ENCODE assay signal across 23 cellular contexts in genomic region chr2:18552351-18553077, GRCh38. TPM values are rescaled to one million over a fixed set of nuclear protein-coding genes. Genes with fewer than 3 reads are reported as not detected.
A peak's percentile ranks its signal among the peaks of the same experiment; 100 is the strongest.
DNase-seq lines count a peak whose midpoint lies in the region; ATAC-seq and TF ChIP-seq lines count a peak whose summit lies in the region.
"Had no signal": no experiment of that assay in that cellular context is flagged by ENCODE, and none has a peak within 500 bp of the region (broad histone marks: within the 10 kb centered on the region; RNA-seq: fewer than 3 reads in every experiment).

No MANE protein-coding gene starts in this region.

- H3K4ac ChIP-seq in mesendoderm (ENCODE audit: low read depth, low read length) = no peak overlapping the region

- peak; percentile 71 for ATAC-seq in activated CD8-positive, alpha-beta T cell treated with anti-CD3 and anti-CD28 coated beads for 36 hours
- no peak for ATAC-seq in activated CD8-positive, alpha-beta T cell treated with anti-CD3 and anti-CD28 coated beads, Interleukin-2, amount 10 ng/mL, durations not matched to agents 7 days and 5 days
- ATAC-seq: esophagus mucosa, mucosa of descending colon had no signal

- no peak overlapping the region for H3K4me3 Mint-ChIP-seq in activated CD8-positive, alpha-beta T cell treated with anti-CD3 and anti-CD28 coated beads for 36 hours
- H3K4me3 Mint-ChIP-seq in activated CD8-positive, alpha-beta T cell treated with anti-CD3 and anti-CD28 coated beads, Interleukin-2, amount 10 ng/mL, durations not matched to agents 7 days and 5 days = no peak overlapping the region
- no peak overlapping the region for H3K4me3 Mint-ChIP-seq in mesothelial cell of epicardium
- H3K4me3 Mint-ChIP-seq: CD8-positive, alpha-beta memory T cell; IgD-negative memory B cell; T-helper 2 cell treated with Interferon-gamma antibody and Interleukin-4, amounts not matched to agents 5 μg/mL and 100 μg/mL, for 36 hours had no signal

- CTCF ChIA-PET in activated CD8-positive, alpha-beta T cell treated with anti-CD3 and anti-CD28 coated beads for 36 hours (lab: Charles Lee) = interaction anchor here (0.9 kb wide), 1 partner anchor 15 kb away, joined by 3 read pairs; no protein-coding TSS in a partner anchor
- CTCF ChIA-PET in activated CD8-positive, alpha-beta T cell treated with anti-CD3 and anti-CD28 coated beads, Interleukin-2, amount 10 ng/mL, durations not matched to agents 7 days and 5 days (lab: Charles Lee) = interaction anchor here (0.9 to 1.5 kb wide), 2 partner anchors 32 to 808 kb away, joined by 3 to 4 read pairs; no protein-coding TSS in a partner anchor

- peaks cover 41% of the 10 kb centered on the region for H3K36me3 Mint-ChIP-seq in activated CD8-positive, alpha-beta T cell treated with anti-CD3 and anti-CD28 coated beads for 36 hours (ENCODE audit: low read depth)
- H3K36me3 Mint-ChIP-seq in activated CD8-positive, alpha-beta T cell treated with anti-CD3 and anti-CD28 coated beads, Interleukin-2, amount 10 ng/mL, durations not matched to agents 7 days and 5 days (ENCODE audit: low read depth) = peaks cover 32% of the 10 kb centered on the region
- H3K36me3 Mint-ChIP-seq in mesothelial cell of epicardium = peaks cover 21% of the 10 kb centered on the region

- no CpG with 5 or more reads among the region's 3 CpGs for WGBS in mesendoderm (ENCODE audit: extremely low coverage, insufficient coverage, low lambda C conversion rate)

- H4K8ac ChIP-seq in mesendoderm (ENCODE audit: low read depth, low read length) = no peak overlapping the region

- H3K56ac ChIP-seq in mesendoderm (ENCODE audit: low read length) = no peak overlapping the region

- no peak overlapping the region for H3K9ac ChIP-seq in mesendoderm (ENCODE audit: low read length)

- no peak overlapping the region for H2BK120ac ChIP-seq in mesendoderm (ENCODE audit: low read depth, low read length)

- H3K27me3 ChIP-seq in mesendoderm (ENCODE audit: insufficient read depth, low read length, poor library complexity) = no peaks in the 10 kb centered on the region
- H3K27me3 ChIP-seq: dorsolateral prefrontal cortex, heart left ventricle, suprapubic skin had no signal

- peak overlapping the region; percentile 77 for H3K27ac Mint-ChIP-seq in activated CD8-positive, alpha-beta T cell treated with anti-CD3 and anti-CD28 coated beads for 36 hours
- H3K27ac Mint-ChIP-seq in activated CD8-positive, alpha-beta T cell treated with anti-CD3 and anti-CD28 coated beads, Interleukin-2, amount 10 ng/mL, durations not matched to agents 7 days and 5 days = no peak overlapping the region
- H3K27ac Mint-ChIP-seq in mesothelial cell of epicardium = peak overlapping the region; percentile 75
- H3K27ac Mint-ChIP-seq: IgD-negative memory B cell; T-helper 2 cell treated with Interferon-gamma antibody and Interleukin-4, amounts not matched to agents 5 μg/mL and 100 μg/mL, for 36 hours had no signal

- DNase-seq in activated CD8-positive, alpha-beta T cell treated with anti-CD3 and anti-CD28 coated beads for 36 hours = peak; percentile 12
- no peak for DNase-seq in activated CD8-positive, alpha-beta T cell treated with anti-CD3 and anti-CD28 coated beads, Interleukin-2, amount 10 ng/mL, durations not matched to agents 7 days and 5 days
- DNase-seq in OCI-M1 (lab: John Stamatoyannopoulos, UW) (peak; percentile 31), choroid plexus epithelial cell (ENCODE audit: low read depth) (peak; percentile 60), mesothelial cell of epicardium (ENCODE audit: low spot score in 2 of 2, unreplicated experiment in 2 of 2) (no peak), NOMO-1 treated with DMSO at 0.1 percent for 48 hours (lab: John Stamatoyannopoulos, UW; ENCODE audit: unreplicated experiment) (no peak), mesendoderm (no peak), head of caudate nucleus (no peak)
- DNase-seq: activated T-cell treated with anti-CD3 and anti-CD28 coated beads, Interleukin-2, amount 50 U/mL, for 1 hour; amygdala; CD8-positive, alpha-beta memory T cell; dorsolateral prefrontal cortex; heart left ventricle; mucosa of descending colon; NCI-H226; SHP77 treated with DMSO at 0.1 percent for 48 hours had no signal

- H4K5ac ChIP-seq in mesendoderm (ENCODE audit: low read length) = no peak overlapping the region

- H2BK15ac ChIP-seq in mesendoderm (replicated peaks; ENCODE audit: low read depth) = no peak overlapping the region

- H3K4me1 Mint-ChIP-seq in activated CD8-positive, alpha-beta T cell treated with anti-CD3 and anti-CD28 coated beads for 36 hours (ENCODE audit: low read depth) = peaks cover 68% of the 10 kb centered on the region
- H3K4me1 Mint-ChIP-seq in activated CD8-positive, alpha-beta T cell treated with anti-CD3 and anti-CD28 coated beads, Interleukin-2, amount 10 ng/mL, durations not matched to agents 7 days and 5 days (ENCODE audit: low read depth) = peaks cover 4% of the 10 kb centered on the region
- H3K4me1 Mint-ChIP-seq in mesothelial cell of epicardium = peaks cover 38% of the 10 kb centered on the region

- H3K18ac ChIP-seq in mesendoderm (ENCODE audit: low read length) = no peak overlapping the region

- H3K79me2 ChIP-seq in mesendoderm (ENCODE audit: control insufficient read depth, insufficient read depth, low read length) = no peaks in the 10 kb centered on the region

- no peak for TF ChIP-seq CTCF in activated CD8-positive, alpha-beta T cell treated with anti-CD3 and anti-CD28 coated beads for 36 hours (IDR thresholded peaks at IDR 0.05)
- TF ChIP-seq CTCF in choroid plexus epithelial cell (conservative IDR thresholded peaks at IDR 0.05; ENCODE audit: low read depth, low read length) (no peak), mesothelial cell of epicardium (IDR thresholded peaks at IDR 0.05; ENCODE audit: unreplicated experiment) (no peak)

- no peak overlapping the region for H3K4me3 ChIP-seq in choroid plexus epithelial cell (ENCODE audit: low read depth, low read length)
- no peak overlapping the region for H3K4me3 ChIP-seq in mesendoderm (ENCODE audit: low read length)
- H3K4me3 ChIP-seq: dorsolateral prefrontal cortex, heart left ventricle, mucosa of descending colon, suprapubic skin had no signal

- H3K27ac ChIP-seq in mesendoderm (ENCODE audit: low read depth, low read length) = no peak overlapping the region
- H3K27ac ChIP-seq: dorsolateral prefrontal cortex, suprapubic skin had no signal

- H3K23ac ChIP-seq in mesendoderm (ENCODE audit: low read length) = no peak overlapping the region

- POLR2A ChIA-PET in activated CD8-positive, alpha-beta T cell treated with anti-CD3 and anti-CD28 coated beads for 36 hours (lab: Charles Lee) = interaction anchor here (0.6 kb wide), 1 partner anchor 242 kb away, joined by 5 read pairs; no protein-coding TSS in a partner anchor
- POLR2A ChIA-PET in activated CD8-positive, alpha-beta T cell treated with anti-CD3 and anti-CD28 coated beads, Interleukin-2, amount 10 ng/mL, durations not matched to agents 7 days and 5 days (lab: Charles Lee) = interaction anchor here (1.7 kb wide), 1 partner anchor 8 kb away, joined by 8 read pairs; the partner anchor contains the start of gene RDH14

- no peaks in the 10 kb centered on the region for H3K27me3 Mint-ChIP-seq in activated CD8-positive, alpha-beta T cell treated with anti-CD3 and anti-CD28 coated beads for 36 hours
- H3K27me3 Mint-ChIP-seq in activated CD8-positive, alpha-beta T cell treated with anti-CD3 and anti-CD28 coated beads, Interleukin-2, amount 10 ng/mL, durations not matched to agents 7 days and 5 days (ENCODE audit: low read depth) = no peaks in the 10 kb centered on the region
- no peaks in the 10 kb centered on the region for H3K27me3 Mint-ChIP-seq in mesothelial cell of epicardium (ENCODE audit: low read depth)
- H3K27me3 Mint-ChIP-seq: CD8-positive, alpha-beta memory T cell; IgD-negative memory B cell had no signal

- H3K4me1 ChIP-seq in mesendoderm (ENCODE audit: control insufficient read depth, low read depth, low read length) = no peaks in the 10 kb centered on the region

- H2AK5ac ChIP-seq in mesendoderm (ENCODE audit: low read length) = no peak overlapping the region

- H2BK5ac ChIP-seq in mesendoderm (ENCODE audit: low read length) = no peak overlapping the region

- intact Hi-C loops in activated CD8-positive, alpha-beta T cell treated with anti-CD3 and anti-CD28 coated beads for 36 hours (cut with micrococcal nuclease) = loop anchor here (10.0 kb wide), 1 partner anchor 802 kb away; the partner anchor contains the start of gene OSR1
- intact Hi-C loops in head of caudate nucleus (cut with DNase I) = no loop called here

- H3K4me2 ChIP-seq in mesendoderm (ENCODE audit: low read length) = no peak overlapping the region

- no peaks in the 10 kb centered on the region for H3K9me3 Mint-ChIP-seq in activated CD8-positive, alpha-beta T cell treated with anti-CD3 and anti-CD28 coated beads for 36 hours
- no peaks in the 10 kb centered on the region for H3K9me3 Mint-ChIP-seq in activated CD8-positive, alpha-beta T cell treated with anti-CD3 and anti-CD28 coated beads, Interleukin-2, amount 10 ng/mL, durations not matched to agents 7 days and 5 days (ENCODE audit: insufficient read depth)
- no peaks in the 10 kb centered on the region for H3K9me3 Mint-ChIP-seq in mesothelial cell of epicardium
- H3K9me3 Mint-ChIP-seq: CD8-positive, alpha-beta memory T cell; IgD-negative memory B cell; T-helper 2 cell treated with Interferon-gamma antibody and Interleukin-4, amounts not matched to agents 5 μg/mL and 100 μg/mL, for 36 hours had no signal

- H3K79me1 ChIP-seq in mesendoderm (ENCODE audit: low read length) = no peaks in the 10 kb centered on the region

- peaks cover 3% of the 10 kb centered on the region for H3K36me3 ChIP-seq in mesendoderm (ENCODE audit: control insufficient read depth, insufficient read depth, low read length)

RNA-seq across cellular contexts. Expression of gene RDH14, which starts 7.9 kb away (rescaled TPM):
- 10 to 100 TPM; 18.8 to 19.4 TPM for total RNA-seq in activated CD8-positive, alpha-beta T cell treated with anti-CD3 and anti-CD28 coated beads for 36 hours
- 10 to 100 TPM; 14.6 to 15.7 TPM for total RNA-seq in activated CD8-positive, alpha-beta T cell treated with anti-CD3 and anti-CD28 coated beads, Interleukin-2, amount 10 ng/mL, durations not matched to agents 7 days and 5 days
- total RNA-seq in mesothelial cell of epicardium = 20.5 to 25.1 TPM (median 22.3 TPM) in 3 replicates
- 18.9 TPM for polyA plus RNA-seq in mesendoderm (2013, experiment 1 of 2)
- 19.3 TPM for polyA plus RNA-seq in mesendoderm (2013, experiment 2 of 2)

RNA-seq across cellular contexts. Expression of gene NT5C1B, which starts 36.9 kb away (rescaled TPM):
- not detected for total RNA-seq in activated CD8-positive, alpha-beta T cell treated with anti-CD3 and anti-CD28 coated beads for 36 hours
- not detected for total RNA-seq in activated CD8-positive, alpha-beta T cell treated with anti-CD3 and anti-CD28 coated beads, Interleukin-2, amount 10 ng/mL, durations not matched to agents 7 days and 5 days
- 0.29 TPM in 1 of 3 replicates, not detected in the others for total RNA-seq in mesothelial cell of epicardium
- polyA plus RNA-seq in mesendoderm (2013, experiment 1 of 2) = not detected
- polyA plus RNA-seq in mesendoderm (2013, experiment 2 of 2) = not detected
- total RNA-seq: CD8-positive, alpha-beta memory T cell; dorsolateral prefrontal cortex; esophagus mucosa; heart left ventricle; mucosa of descending colon; renal cortical epithelial cell; suprapubic skin had no signal
- polyA plus RNA-seq: AG04450, heart left ventricle, keratinocyte had no signal

Comparison
In these comparisons a context has a peak if more than half of its experiments do, and no peak if none do; other contexts are left out.
1. DNase-seq: peak in activated CD8-positive, alpha-beta T cell treated with anti-CD3 and anti-CD28 coated beads for 36 hours (single experiment), OCI-M1 (single experiment) and choroid plexus epithelial cell (single experiment); none in activated CD8-positive, alpha-beta T cell treated with anti-CD3 and anti-CD28 coated beads, Interleukin-2, amount 10 ng/mL, durations not matched to agents 7 days and 5 days (single experiment), mesothelial cell of epicardium (0 of 2), NOMO-1 treated with DMSO at 0.1 percent for 48 hours (single experiment), mesendoderm (single experiment) and head of caudate nucleus (0 of 42).